1 cellular context compared by ENCODE assay signal in the genomic region with DNA sequence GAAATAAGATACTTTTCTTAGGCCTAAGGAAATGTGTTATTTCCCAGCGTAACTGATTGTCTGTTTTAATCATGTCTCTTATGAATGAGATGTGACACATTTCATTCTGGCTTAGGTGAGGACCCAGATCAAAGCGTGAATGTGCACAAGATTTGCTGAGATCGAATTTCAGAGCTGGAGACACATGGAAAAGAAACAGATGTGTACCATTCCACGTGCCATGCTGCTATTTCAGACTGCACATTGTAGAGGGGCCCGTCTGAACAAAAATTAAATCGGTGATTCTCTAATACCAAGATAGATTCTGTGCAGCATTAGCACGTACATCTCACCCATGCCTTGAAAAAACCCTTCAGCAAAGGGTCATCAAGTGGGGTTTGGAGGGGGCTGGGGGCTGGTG.
TF ChIP-seq lines count a peak whose summit lies in the region.

No MANE protein-coding gene starts in this region.

TF ChIP-seq in WTC11, 78 proteins besides CTCF, POLR2A, EP300 and RAD21 (continued from another document):
- TF ChIP-seq, protein P1, sequence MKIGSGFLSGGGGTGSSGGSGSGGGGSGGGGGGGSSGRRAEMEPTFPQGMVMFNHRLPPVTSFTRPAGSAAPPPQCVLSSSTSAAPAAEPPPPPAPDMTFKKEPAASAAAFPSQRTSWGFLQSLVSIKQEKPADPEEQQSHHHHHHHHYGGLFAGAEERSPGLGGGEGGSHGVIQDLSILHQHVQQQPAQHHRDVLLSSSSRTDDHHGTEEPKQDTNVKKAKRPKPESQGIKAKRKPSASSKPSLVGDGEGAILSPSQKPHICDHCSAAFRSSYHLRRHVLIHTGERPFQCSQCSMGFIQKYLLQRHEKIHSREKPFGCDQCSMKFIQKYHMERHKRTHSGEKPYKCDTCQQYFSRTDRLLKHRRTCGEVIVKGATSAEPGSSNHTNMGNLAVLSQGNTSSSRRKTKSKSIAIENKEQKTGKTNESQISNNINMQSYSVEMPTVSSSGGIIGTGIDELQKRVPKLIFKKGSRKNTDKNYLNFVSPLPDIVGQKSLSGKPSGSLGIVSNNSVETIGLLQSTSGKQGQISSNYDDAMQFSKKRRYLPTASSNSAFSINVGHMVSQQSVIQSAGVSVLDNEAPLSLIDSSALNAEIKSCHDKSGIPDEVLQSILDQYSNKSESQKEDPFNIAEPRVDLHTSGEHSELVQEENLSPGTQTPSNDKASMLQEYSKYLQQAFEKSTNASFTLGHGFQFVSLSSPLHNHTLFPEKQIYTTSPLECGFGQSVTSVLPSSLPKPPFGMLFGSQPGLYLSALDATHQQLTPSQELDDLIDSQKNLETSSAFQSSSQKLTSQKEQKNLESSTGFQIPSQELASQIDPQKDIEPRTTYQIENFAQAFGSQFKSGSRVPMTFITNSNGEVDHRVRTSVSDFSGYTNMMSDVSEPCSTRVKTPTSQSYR (CRISPR knock-in tag; IDR thresholded peaks at IDR 0.05), result no peak
- TF ChIP-seq, protein P2, sequence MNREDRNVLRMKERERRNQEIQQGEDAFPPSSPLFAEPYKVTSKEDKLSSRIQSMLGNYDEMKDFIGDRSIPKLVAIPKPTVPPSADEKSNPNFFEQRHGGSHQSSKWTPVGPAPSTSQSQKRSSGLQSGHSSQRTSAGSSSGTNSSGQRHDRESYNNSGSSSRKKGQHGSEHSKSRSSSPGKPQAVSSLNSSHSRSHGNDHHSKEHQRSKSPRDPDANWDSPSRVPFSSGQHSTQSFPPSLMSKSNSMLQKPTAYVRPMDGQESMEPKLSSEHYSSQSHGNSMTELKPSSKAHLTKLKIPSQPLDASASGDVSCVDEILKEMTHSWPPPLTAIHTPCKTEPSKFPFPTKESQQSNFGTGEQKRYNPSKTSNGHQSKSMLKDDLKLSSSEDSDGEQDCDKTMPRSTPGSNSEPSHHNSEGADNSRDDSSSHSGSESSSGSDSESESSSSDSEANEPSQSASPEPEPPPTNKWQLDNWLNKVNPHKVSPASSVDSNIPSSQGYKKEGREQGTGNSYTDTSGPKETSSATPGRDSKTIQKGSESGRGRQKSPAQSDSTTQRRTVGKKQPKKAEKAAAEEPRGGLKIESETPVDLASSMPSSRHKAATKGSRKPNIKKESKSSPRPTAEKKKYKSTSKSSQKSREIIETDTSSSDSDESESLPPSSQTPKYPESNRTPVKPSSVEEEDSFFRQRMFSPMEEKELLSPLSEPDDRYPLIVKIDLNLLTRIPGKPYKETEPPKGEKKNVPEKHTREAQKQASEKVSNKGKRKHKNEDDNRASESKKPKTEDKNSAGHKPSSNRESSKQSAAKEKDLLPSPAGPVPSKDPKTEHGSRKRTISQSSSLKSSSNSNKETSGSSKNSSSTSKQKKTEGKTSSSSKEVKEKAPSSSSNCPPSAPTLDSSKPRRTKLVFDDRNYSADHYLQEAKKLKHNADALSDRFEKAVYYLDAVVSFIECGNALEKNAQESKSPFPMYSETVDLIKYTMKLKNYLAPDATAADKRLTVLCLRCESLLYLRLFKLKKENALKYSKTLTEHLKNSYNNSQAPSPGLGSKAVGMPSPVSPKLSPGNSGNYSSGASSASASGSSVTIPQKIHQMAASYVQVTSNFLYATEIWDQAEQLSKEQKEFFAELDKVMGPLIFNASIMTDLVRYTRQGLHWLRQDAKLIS (CRISPR knock-in tag; IDR thresholded peaks at IDR 0.05; ENCODE audit: borderline replicate concordance), result no peak
- TF ChIP-seq, protein P3, sequence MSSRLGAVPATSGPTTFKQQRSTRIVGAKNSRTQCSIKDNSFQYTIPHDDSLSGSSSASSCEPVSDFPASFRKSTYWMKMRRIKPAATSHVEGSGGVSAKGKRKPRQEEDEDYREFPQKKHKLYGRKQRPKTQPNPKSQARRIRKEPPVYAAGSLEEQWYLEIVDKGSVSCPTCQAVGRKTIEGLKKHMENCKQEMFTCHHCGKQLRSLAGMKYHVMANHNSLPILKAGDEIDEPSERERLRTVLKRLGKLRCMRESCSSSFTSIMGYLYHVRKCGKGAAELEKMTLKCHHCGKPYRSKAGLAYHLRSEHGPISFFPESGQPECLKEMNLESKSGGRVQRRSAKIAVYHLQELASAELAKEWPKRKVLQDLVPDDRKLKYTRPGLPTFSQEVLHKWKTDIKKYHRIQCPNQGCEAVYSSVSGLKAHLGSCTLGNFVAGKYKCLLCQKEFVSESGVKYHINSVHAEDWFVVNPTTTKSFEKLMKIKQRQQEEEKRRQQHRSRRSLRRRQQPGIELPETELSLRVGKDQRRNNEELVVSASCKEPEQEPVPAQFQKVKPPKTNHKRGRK (CRISPR knock-in tag; IDR thresholded peaks at IDR 0.05; ENCODE audit: borderline replicate concordance), result no peak
- TF ChIP-seq NFATC4 (CRISPR knock-in tag; IDR thresholded peaks at IDR 0.05) (no peak), ZNF671 (CRISPR knock-in tag; IDR thresholded peaks at IDR 0.05) (no peak)
- TF ChIP-seq, protein P4, sequence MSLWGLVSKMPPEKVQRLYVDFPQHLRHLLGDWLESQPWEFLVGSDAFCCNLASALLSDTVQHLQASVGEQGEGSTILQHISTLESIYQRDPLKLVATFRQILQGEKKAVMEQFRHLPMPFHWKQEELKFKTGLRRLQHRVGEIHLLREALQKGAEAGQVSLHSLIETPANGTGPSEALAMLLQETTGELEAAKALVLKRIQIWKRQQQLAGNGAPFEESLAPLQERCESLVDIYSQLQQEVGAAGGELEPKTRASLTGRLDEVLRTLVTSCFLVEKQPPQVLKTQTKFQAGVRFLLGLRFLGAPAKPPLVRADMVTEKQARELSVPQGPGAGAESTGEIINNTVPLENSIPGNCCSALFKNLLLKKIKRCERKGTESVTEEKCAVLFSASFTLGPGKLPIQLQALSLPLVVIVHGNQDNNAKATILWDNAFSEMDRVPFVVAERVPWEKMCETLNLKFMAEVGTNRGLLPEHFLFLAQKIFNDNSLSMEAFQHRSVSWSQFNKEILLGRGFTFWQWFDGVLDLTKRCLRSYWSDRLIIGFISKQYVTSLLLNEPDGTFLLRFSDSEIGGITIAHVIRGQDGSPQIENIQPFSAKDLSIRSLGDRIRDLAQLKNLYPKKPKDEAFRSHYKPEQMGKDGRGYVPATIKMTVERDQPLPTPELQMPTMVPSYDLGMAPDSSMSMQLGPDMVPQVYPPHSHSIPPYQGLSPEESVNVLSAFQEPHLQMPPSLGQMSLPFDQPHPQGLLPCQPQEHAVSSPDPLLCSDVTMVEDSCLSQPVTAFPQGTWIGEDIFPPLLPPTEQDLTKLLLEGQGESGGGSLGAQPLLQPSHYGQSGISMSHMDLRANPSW (CRISPR knock-in tag; conservative IDR thresholded peaks at IDR 0.05; ENCODE audit: low read depth), result no peak
